8 cellular contexts compared by ENCODE assay signal in the genomic region with DNA sequence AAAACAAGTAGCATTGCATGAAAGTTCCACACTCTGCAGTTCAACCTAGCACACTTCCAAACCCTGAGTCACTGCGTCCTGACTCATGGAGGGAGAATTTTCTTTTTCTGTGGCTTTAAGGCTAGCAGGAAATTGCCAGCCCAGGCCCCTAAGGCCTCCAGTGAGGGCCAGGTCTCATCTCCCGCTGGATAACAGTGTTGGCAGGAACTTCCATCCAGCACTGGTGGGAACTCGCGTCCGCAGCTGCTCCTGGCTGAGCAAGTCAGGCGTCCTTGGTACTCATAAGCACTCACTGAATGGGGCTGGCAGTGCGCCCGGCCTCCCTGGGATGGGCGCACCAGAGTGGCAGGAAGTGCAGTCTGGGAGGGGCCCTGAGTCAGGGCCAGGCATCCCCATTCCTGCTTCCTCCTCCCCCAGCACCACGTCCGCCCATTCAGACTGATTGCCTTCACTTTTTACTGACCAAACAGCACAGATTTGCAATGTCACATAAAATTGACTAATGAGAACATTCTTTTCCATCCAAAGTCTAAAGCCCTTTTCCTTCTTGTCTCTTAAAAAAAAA. TPM values are rescaled to one million over a fixed set of nuclear protein-coding genes. Genes with fewer than 3 reads are reported as not detected.
A peak's percentile ranks its signal among the peaks of the same experiment; 100 is the strongest.
DNase-seq lines count a peak whose midpoint lies in the region; ATAC-seq and TF ChIP-seq lines count a peak whose summit lies in the region.

No MANE protein-coding gene starts in this region.

- H3K4me1 Mint-ChIP-seq in activated naive CD8-positive, alpha-beta T cell treated with anti-CD3 and anti-CD28 coated beads, Interleukin-2, amount 10 ng/mL, durations not matched to agents 7 days and 5 days: peaks cover 7% of the 10 kb centered on the region
- H3K4me1 Mint-ChIP-seq in activated naive CD8-positive, alpha-beta T cell treated with anti-CD3 and anti-CD28 coated beads for 36 hours: peaks cover 8% of the 10 kb centered on the region
- H3K4me1 Mint-ChIP-seq in MCF 10A (ENCODE audit: insufficient read depth, unreplicated experiment): peaks cover 50% of the 10 kb centered on the region
- H3K4me1 Mint-ChIP-seq in CD4-positive, alpha-beta memory T cell: peaks cover 0 to 1% (median under 1%) of the 10 kb centered on the region in 4 donors

- BruUV-seq in MCF 10A (replicated peaks; lab: Mats Ljungman, UMichigan): no TSS peak

- H3K9me3 Mint-ChIP-seq in activated naive CD8-positive, alpha-beta T cell treated with anti-CD3 and anti-CD28 coated beads, Interleukin-2, amount 10 ng/mL, durations not matched to agents 7 days and 5 days: no peaks in the 10 kb centered on the region
- H3K9me3 Mint-ChIP-seq in activated naive CD8-positive, alpha-beta T cell treated with anti-CD3 and anti-CD28 coated beads for 36 hours: no peaks in the 10 kb centered on the region
- H3K9me3 Mint-ChIP-seq in MCF 10A (ENCODE audit: unreplicated experiment): no peaks in the 10 kb centered on the region
- H3K9me3 Mint-ChIP-seq in CD4-positive, alpha-beta memory T cell: peaks cover 0 to 2% (median 0%) of the 10 kb centered on the region in 8 donors

- peaks cover 16% of the 10 kb centered on the region for H3K27me3 Mint-ChIP-seq in activated naive CD8-positive, alpha-beta T cell treated with anti-CD3 and anti-CD28 coated beads, Interleukin-2, amount 10 ng/mL, durations not matched to agents 7 days and 5 days
- H3K27me3 Mint-ChIP-seq in activated naive CD8-positive, alpha-beta T cell treated with anti-CD3 and anti-CD28 coated beads for 36 hours: peaks cover 39% of the 10 kb centered on the region
- no peaks in the 10 kb centered on the region for H3K27me3 Mint-ChIP-seq in MCF 10A (ENCODE audit: insufficient read depth, unreplicated experiment)
- H3K27me3 Mint-ChIP-seq in CD4-positive, alpha-beta memory T cell: peaks cover 17 to 28% of the 10 kb centered on the region in 2 donors

- no peaks in the 10 kb centered on the region for H3K9me3 ChIP-seq in CD4-positive, alpha-beta memory T cell (ENCODE audit: control insufficient read depth in 1 of 2, low read length in 2 of 2)

- CTCF ChIA-PET in MCF 10A (lab: Yijun Ruan, JAX): no interaction called here
- CTCF ChIA-PET in CD4-positive, alpha-beta memory T cell (lab: Charles Lee; ENCODE audit: partially characterized antibody): no interaction called here

- no peak for TF ChIP-seq CTCF in MCF 10A (IDR thresholded peaks at IDR 0.05; ENCODE audit: unreplicated experiment)

- no peak overlapping the region for H3K27ac ChIP-seq in CD4-positive, alpha-beta memory T cell (ENCODE audit: low read depth, low read length)

- H3K4me3 ChIP-seq in CD4-positive, alpha-beta memory T cell (ENCODE audit: low read length in 2 of 2): no peak overlapping the region

- intact Hi-C loops in MCF 10A (cut with micrococcal nuclease): no loop called here
- intact Hi-C loops in CD4-positive, alpha-beta memory T cell (cut with micrococcal nuclease): no loop called here

- peak; percentile 55 for ATAC-seq in activated naive CD8-positive, alpha-beta T cell treated with anti-CD3 and anti-CD28 coated beads, Interleukin-2, amount 10 ng/mL, durations not matched to agents 7 days and 5 days (ENCODE audit: low read depth)
- peak; percentile 25 for ATAC-seq in stimulated activated naive CD8-positive, alpha-beta T cell treated with anti-CD3 and anti-CD28 coated beads, Interleukin-15, Interleukin-2, amounts not matched to agents 100 U/mL and 50 U/mL, for 24 hours
- no peak for ATAC-seq in GM21825 (IDR thresholded peaks at IDR 0.05; ENCODE audit: unreplicated experiment)

- H3K36me3 Mint-ChIP-seq in activated naive CD8-positive, alpha-beta T cell treated with anti-CD3 and anti-CD28 coated beads, Interleukin-2, amount 10 ng/mL, durations not matched to agents 7 days and 5 days: no peaks in the 10 kb centered on the region
- H3K36me3 Mint-ChIP-seq in activated naive CD8-positive, alpha-beta T cell treated with anti-CD3 and anti-CD28 coated beads for 36 hours: no peaks in the 10 kb centered on the region
- no peaks in the 10 kb centered on the region for H3K36me3 Mint-ChIP-seq in MCF 10A (ENCODE audit: insufficient read depth, unreplicated experiment)
- H3K36me3 Mint-ChIP-seq in CD4-positive, alpha-beta memory T cell: no peaks in the 10 kb centered on the region

- H3K4me1 ChIP-seq in CD4-positive, alpha-beta memory T cell (ENCODE audit: insufficient read depth, low read length): no peaks in the 10 kb centered on the region

- H3K27me3 ChIP-seq in CD4-positive, alpha-beta memory T cell (ENCODE audit: insufficient read depth, low read length): no peaks in the 10 kb centered on the region

- no peak for DNase-seq in activated naive CD8-positive, alpha-beta T cell treated with anti-CD3 and anti-CD28 coated beads, Interleukin-2, amount 10 ng/mL, durations not matched to agents 7 days and 5 days
- no peak for DNase-seq in activated naive CD8-positive, alpha-beta T cell treated with anti-CD3 and anti-CD28 coated beads for 36 hours
- DNase-seq in NCI-H510A (lab: John Stamatoyannopoulos, UW): peak; percentile 86
- peak; percentile 99 for DNase-seq in MCF 10A (ENCODE audit: unreplicated experiment)
- peak; percentile 98 for DNase-seq in islet precursor cell
- DNase-seq in stimulated activated naive CD8-positive, alpha-beta T cell treated with anti-CD3 and anti-CD28 coated beads, Interleukin-15, Interleukin-2, amounts not matched to agents 100 U/mL and 50 U/mL, for 24 hours: peak; percentile 20
- no peak for DNase-seq in CD4-positive, alpha-beta memory T cell

- H3K27ac Mint-ChIP-seq in activated naive CD8-positive, alpha-beta T cell treated with anti-CD3 and anti-CD28 coated beads, Interleukin-2, amount 10 ng/mL, durations not matched to agents 7 days and 5 days: no peak overlapping the region
- H3K27ac Mint-ChIP-seq in activated naive CD8-positive, alpha-beta T cell treated with anti-CD3 and anti-CD28 coated beads for 36 hours: no peak overlapping the region
- peak overlapping the region; percentile 86 for H3K27ac Mint-ChIP-seq in MCF 10A (ENCODE audit: low read depth, unreplicated experiment)
- no peak overlapping the region for H3K27ac Mint-ChIP-seq in CD4-positive, alpha-beta memory T cell

- H3K36me3 ChIP-seq in CD4-positive, alpha-beta memory T cell (ENCODE audit: insufficient read depth, low read length): no peaks in the 10 kb centered on the region

- H3K4me3 Mint-ChIP-seq in activated naive CD8-positive, alpha-beta T cell treated with anti-CD3 and anti-CD28 coated beads, Interleukin-2, amount 10 ng/mL, durations not matched to agents 7 days and 5 days: no peak overlapping the region
- H3K4me3 Mint-ChIP-seq in activated naive CD8-positive, alpha-beta T cell treated with anti-CD3 and anti-CD28 coated beads for 36 hours: no peak overlapping the region
- H3K4me3 Mint-ChIP-seq in MCF 10A (ENCODE audit: unreplicated experiment): peak overlapping the region; percentile 57
- H3K4me3 Mint-ChIP-seq in CD4-positive, alpha-beta memory T cell: no peak overlapping the region

- POLR2A ChIA-PET in activated naive CD8-positive, alpha-beta T cell treated with anti-CD3 and anti-CD28 coated beads, Interleukin-2, amount 10 ng/mL, durations not matched to agents 7 days and 5 days (lab: Charles Lee): no interaction called here
- POLR2A ChIA-PET in MCF 10A (lab: Yijun Ruan, JAX): no interaction called here
- POLR2A ChIA-PET in CD4-positive, alpha-beta memory T cell (lab: Charles Lee; ENCODE audit: partially characterized antibody): no interaction called here

RNA-seq across cellular contexts. Expression of gene MALL, which starts 14.3 kb away (rescaled TPM):
- total RNA-seq in activated naive CD8-positive, alpha-beta T cell treated with anti-CD3 and anti-CD28 coated beads, Interleukin-2, amount 10 ng/mL, durations not matched to agents 7 days and 5 days: not detected
- under 1 TPM; 0.35 to 0.42 TPM for total RNA-seq in activated naive CD8-positive, alpha-beta T cell treated with anti-CD3 and anti-CD28 coated beads for 36 hours
- total RNA-seq in MCF 10A (2022): 0.83 and 1.8 TPM in 2 replicates
- not detected for total RNA-seq in CD4-positive, alpha-beta memory T cell
- polyA plus RNA-seq in CD4-positive, alpha-beta memory T cell: not detected

Comparison
In these comparisons a context has a peak if more than half of its experiments do, and no peak if none do; other contexts are left out.
1. DNase-seq: peak in NCI-H510A (single experiment), MCF 10A (single experiment), islet precursor cell (single experiment) and stimulated activated naive CD8-positive, alpha-beta T cell treated with anti-CD3 and anti-CD28 coated beads, Interleukin-15, Interleukin-2, amounts not matched to agents 100 U/mL and 50 U/mL, for 24 hours (single experiment); none in activated naive CD8-positive, alpha-beta T cell treated with anti-CD3 and anti-CD28 coated beads, Interleukin-2, amount 10 ng/mL, durations not matched to agents 7 days and 5 days (single experiment), activated naive CD8-positive, alpha-beta T cell treated with anti-CD3 and anti-CD28 coated beads for 36 hours (single experiment) and CD4-positive, alpha-beta memory T cell (0 of 5).